In the genomic region with DNA sequence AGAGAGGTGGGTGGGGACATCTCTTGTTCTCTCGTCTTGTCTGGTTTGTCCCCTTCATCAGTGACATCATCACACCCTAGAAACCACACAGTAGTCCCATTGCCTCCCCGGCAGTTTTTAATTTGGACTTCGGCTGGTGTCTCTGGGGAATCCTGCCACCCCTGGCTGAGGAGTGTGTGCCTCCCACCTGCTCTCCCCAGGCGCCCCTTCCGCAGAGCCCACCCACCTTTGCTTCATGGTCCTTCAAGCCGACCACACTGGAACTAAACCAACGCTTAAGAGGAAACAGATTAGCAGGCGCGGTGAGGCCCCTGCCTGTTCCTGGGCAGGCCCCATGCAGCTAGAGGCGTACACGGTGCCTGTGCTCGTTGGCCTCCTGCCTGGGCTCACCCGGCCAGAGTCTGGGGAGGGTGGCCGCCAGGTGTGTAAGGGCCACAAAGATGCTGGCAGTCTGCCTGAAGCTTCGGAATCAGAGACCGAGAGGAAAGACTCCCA, we compare ENCODE assay signal across 8 cellular contexts.
DNase-seq lines count a peak whose midpoint lies in the region; ATAC-seq and TF ChIP-seq lines count a peak whose summit lies in the region.

No MANE protein-coding gene starts in this region.

- H3K36me3 Mint-ChIP-seq in activated T-helper 1 cell treated with anti-CD3 and anti-CD28 coated beads, Interleukin-12 subunit alpha, Interleukin-12 subunit beta, Interleukin-2, Interleukin-4 antibody, amounts not matched to agents 30 ng/mL and 10 ng/mL and 1 ng/mL, durations not matched to agents 14 hours and 24 hours and 36 hours (ENCODE audit: low read depth): no peaks in the 10 kb centered on the region
- H3K36me3 Mint-ChIP-seq in osteocyte (ENCODE audit: unreplicated experiment): no peaks in the 10 kb centered on the region

- peak overlapping the region; percentile 90 for H3K27ac Mint-ChIP-seq in activated T-helper 1 cell treated with anti-CD3 and anti-CD28 coated beads, Interleukin-12 subunit alpha, Interleukin-12 subunit beta, Interleukin-2, Interleukin-4 antibody, amounts not matched to agents 30 ng/mL and 10 ng/mL and 1 ng/mL, durations not matched to agents 14 hours and 24 hours and 36 hours
- no peak overlapping the region for H3K27ac Mint-ChIP-seq in osteocyte (ENCODE audit: unreplicated experiment)

- no peak for TF ChIP-seq CTCF in osteocyte (IDR thresholded peaks at IDR 0.05)

- no peaks in the 10 kb centered on the region for H3K9me3 Mint-ChIP-seq in activated T-helper 1 cell treated with anti-CD3 and anti-CD28 coated beads, Interleukin-12 subunit alpha, Interleukin-12 subunit beta, Interleukin-2, Interleukin-4 antibody, amounts not matched to agents 30 ng/mL and 10 ng/mL and 1 ng/mL, durations not matched to agents 14 hours and 24 hours and 36 hours
- no peaks in the 10 kb centered on the region for H3K9me3 Mint-ChIP-seq in osteocyte (ENCODE audit: unreplicated experiment)

- DNase-seq in NCI-H146 (lab: John Stamatoyannopoulos, UW): peak; percentile 16
- no peak for DNase-seq in NCI-H146 treated with DMSO at 0.1 percent for 48 hours (lab: John Stamatoyannopoulos, UW; ENCODE audit: unreplicated experiment)
- DNase-seq in activated T-helper 1 cell treated with anti-CD3 and anti-CD28 coated beads, Interleukin-12 subunit alpha, Interleukin-12 subunit beta, Interleukin-2, Interleukin-4 antibody, amounts not matched to agents 30 ng/mL and 10 ng/mL and 1 ng/mL, durations not matched to agents 14 hours and 24 hours and 36 hours (ENCODE audit: low spot score): peak; percentile 19
- peak in 2 of 3 donors; percentile 12 to 19 for DNase-seq in stimulated activated CD4-positive, alpha-beta T cell treated with anti-CD3 and anti-CD28 coated beads, Interleukin-12 subunit alpha, Interleukin-12 subunit beta, amount 100 ng/mL, for 48 hours (ENCODE audit: low read depth in 2 of 3, low spot score in 1 of 3)
- no peak for DNase-seq in cerebellum (ENCODE audit: low spot score)
- no peak for DNase-seq in dedifferentiated amniotic fluid mesenchymal stem cell (ENCODE audit: extremely low spot score)
- DNase-seq in osteocyte (ENCODE audit: extremely low spot score, unreplicated experiment): no peak

- intact Hi-C loops in activated T-helper 1 cell treated with anti-CD3 and anti-CD28 coated beads, Interleukin-12 subunit alpha, Interleukin-12 subunit beta, Interleukin-2, Interleukin-4 antibody, amounts not matched to agents 30 ng/mL and 10 ng/mL and 1 ng/mL, durations not matched to agents 14 hours and 24 hours and 36 hours (cut with micrococcal nuclease): loop anchor here (5.0 kb wide), 2 partner anchors 40 to 110 kb away; no protein-coding TSS in a partner anchor

- H3K4me3 Mint-ChIP-seq in activated T-helper 1 cell treated with anti-CD3 and anti-CD28 coated beads, Interleukin-12 subunit alpha, Interleukin-12 subunit beta, Interleukin-2, Interleukin-4 antibody, amounts not matched to agents 30 ng/mL and 10 ng/mL and 1 ng/mL, durations not matched to agents 14 hours and 24 hours and 36 hours: peak overlapping the region; percentile 66
- H3K4me3 Mint-ChIP-seq in osteocyte (ENCODE audit: unreplicated experiment): no peak overlapping the region

- H3K27me3 Mint-ChIP-seq in activated T-helper 1 cell treated with anti-CD3 and anti-CD28 coated beads, Interleukin-12 subunit alpha, Interleukin-12 subunit beta, Interleukin-2, Interleukin-4 antibody, amounts not matched to agents 30 ng/mL and 10 ng/mL and 1 ng/mL, durations not matched to agents 14 hours and 24 hours and 36 hours (ENCODE audit: insufficient read depth): no peaks in the 10 kb centered on the region
- peaks cover 4% of the 10 kb centered on the region for H3K27me3 Mint-ChIP-seq in osteocyte (ENCODE audit: unreplicated experiment)

- H3K4me1 Mint-ChIP-seq in activated T-helper 1 cell treated with anti-CD3 and anti-CD28 coated beads, Interleukin-12 subunit alpha, Interleukin-12 subunit beta, Interleukin-2, Interleukin-4 antibody, amounts not matched to agents 30 ng/mL and 10 ng/mL and 1 ng/mL, durations not matched to agents 14 hours and 24 hours and 36 hours (ENCODE audit: low read depth): peaks cover 36% of the 10 kb centered on the region
- H3K4me1 Mint-ChIP-seq in osteocyte (ENCODE audit: unreplicated experiment): peaks cover 16% of the 10 kb centered on the region

- ATAC-seq in HG03571 (IDR thresholded peaks at IDR 0.05; ENCODE audit: unreplicated experiment): peak; percentile 64

Comparison
In these comparisons a context has a peak if more than half of its experiments do, and no peak if none do; other contexts are left out.
1. DNase-seq: peak in NCI-H146 (single experiment), activated T-helper 1 cell treated with anti-CD3 and anti-CD28 coated beads, Interleukin-12 subunit alpha, Interleukin-12 subunit beta, Interleukin-2, Interleukin-4 antibody, amounts not matched to agents 30 ng/mL and 10 ng/mL and 1 ng/mL, durations not matched to agents 14 hours and 24 hours and 36 hours (single experiment) and stimulated activated CD4-positive, alpha-beta T cell treated with anti-CD3 and anti-CD28 coated beads, Interleukin-12 subunit alpha, Interleukin-12 subunit beta, amount 100 ng/mL, for 48 hours (2 of 3); none in NCI-H146 treated with DMSO at 0.1 percent for 48 hours (single experiment), cerebellum (single experiment), dedifferentiated amniotic fluid mesenchymal stem cell (single experiment) and osteocyte (single experiment).